In the genomic region with DNA sequence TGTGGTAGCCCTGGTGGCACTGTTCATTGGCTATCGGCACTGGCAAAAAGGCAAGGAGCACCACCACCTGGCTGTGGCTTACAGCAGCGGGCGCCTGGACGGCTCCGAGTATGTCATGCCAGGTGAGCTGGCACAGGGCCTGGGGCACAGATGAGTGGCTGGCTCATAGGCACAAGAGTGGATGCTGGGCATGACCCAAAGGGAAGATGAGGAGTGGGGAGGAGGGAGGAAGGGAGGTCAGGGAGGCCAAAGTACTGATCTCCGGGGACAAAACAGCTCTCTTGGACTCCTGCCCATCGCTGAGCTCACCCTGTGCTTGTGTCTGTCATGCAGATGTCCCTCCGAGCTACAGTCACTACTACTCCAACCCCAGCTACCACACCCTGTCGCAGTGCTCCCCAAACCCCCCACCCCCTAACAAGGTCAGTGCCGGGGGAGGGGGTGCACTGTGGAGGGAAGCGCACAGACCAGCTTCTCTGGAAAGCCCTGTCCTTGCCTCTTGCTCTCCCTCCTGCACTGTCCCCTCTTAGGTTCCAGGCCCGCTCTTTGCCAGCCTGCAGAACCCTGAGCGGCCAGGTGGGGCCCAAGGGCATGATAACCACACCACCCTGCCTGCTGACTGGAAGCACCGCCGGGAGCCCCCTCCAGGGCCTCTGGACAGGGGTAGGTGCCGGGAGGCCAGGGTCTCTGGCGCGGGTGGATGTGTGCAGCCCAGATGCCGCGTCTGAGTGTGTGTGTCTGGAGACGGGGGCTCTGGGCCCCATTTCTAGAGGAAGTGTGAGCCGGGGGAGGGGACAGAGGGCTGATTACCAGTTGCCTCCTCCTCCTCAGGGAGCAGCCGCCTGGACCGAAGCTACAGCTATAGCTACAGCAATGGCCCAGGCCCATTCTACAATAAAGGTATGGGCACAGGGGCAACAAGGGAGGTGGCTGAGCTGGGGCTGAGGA, we compare ENCODE assay signal across 17 cellular contexts. TPM values are rescaled to one million over a fixed set of nuclear protein-coding genes. Genes with fewer than 3 reads are reported as not detected.
DNase-seq lines count a peak whose midpoint lies in the region; ATAC-seq and TF ChIP-seq lines count a peak whose summit lies in the region.
"Had no signal": no experiment of that assay in that cellular context is flagged by ENCODE, and none has a peak within 500 bp of the region (broad histone marks: within the 10 kb centered on the region; RNA-seq: fewer than 3 reads in every experiment).

No MANE protein-coding gene starts in this region.

- TF ChIP-seq RAD21 in SK-N-SH (IDR thresholded peaks at IDR 0.05; ENCODE audit: low read length): peak; percentile 19

- no peaks in the 10 kb centered on the region for H3K4me1 ChIP-seq in HEK293 (ENCODE audit: control insufficient read depth, insufficient read depth, low read length)
- H3K4me1 ChIP-seq in SK-N-SH (ENCODE audit: control insufficient read depth in 1 of 2, insufficient read depth in 2 of 2, low read depth in 1 of 2, low read length in 1 of 2): peaks cover 11 to 42% of the 10 kb centered on the region in 2 experiments; a peak in 3 of 4 replicates
- no peaks in the 10 kb centered on the region for H3K4me1 ChIP-seq in left lung
- H3K4me1 ChIP-seq in CD8-positive, alpha-beta T cell (ENCODE audit: insufficient read depth, low read length): no peaks in the 10 kb centered on the region

- 63% methylated on average over 15 of the region's 24 CpGs for WGBS in SK-N-SH (ENCODE audit: low lambda C conversion rate)

- no peak overlapping the region for H2AFZ ChIP-seq in SK-N-SH (ENCODE audit: low read depth)

- no peaks in the 10 kb centered on the region for H3K36me3 Mint-ChIP-seq in CD8-positive, alpha-beta T cell
- H3K36me3 Mint-ChIP-seq: activated CD8-positive, alpha-beta memory T cell treated with anti-CD3 and anti-CD28 coated beads, Interleukin-2, amount 10 ng/mL, durations not matched to agents 7 days and 5 days; activated naive CD8-positive, alpha-beta T cell treated with anti-CD3 and anti-CD28 coated beads, Interleukin-2, amount 10 ng/mL, durations not matched to agents 7 days and 5 days had no signal

- H3K27ac Mint-ChIP-seq in CD8-positive, alpha-beta T cell: no peak overlapping the region
- H3K27ac Mint-ChIP-seq: activated CD8-positive, alpha-beta memory T cell treated with anti-CD3 and anti-CD28 coated beads, Interleukin-2, amount 10 ng/mL, durations not matched to agents 7 days and 5 days; activated naive CD8-positive, alpha-beta T cell treated with anti-CD3 and anti-CD28 coated beads, Interleukin-2, amount 10 ng/mL, durations not matched to agents 7 days and 5 days had no signal

- H3K79me2 ChIP-seq in SK-N-SH (ENCODE audit: insufficient read depth): no peaks in the 10 kb centered on the region

- CTCF ChIA-PET in HEK293 (lab: Yijun Ruan, JAX) (interaction anchor here (0.5 to 5.6 kb wide), 7 partner anchors 8 to 224 kb away, joined by 3 to 49 read pairs (median 4); a partner anchor contains a TSS), SK-N-SH (lab: Yijun Ruan, JAX) (interaction anchor here (0.9 to 6.9 kb wide), 14 partner anchors 14 to 224 kb away, joined by 3 to 182 read pairs (median 8); a partner anchor contains a TSS)
- CTCF ChIA-PET in CD8-positive, alpha-beta T cell (lab: Charles Lee): interaction anchor here (0.9 to 1.7 kb wide), 5 partner anchors 12 to 243 kb away, joined by 3 to 4 read pairs (median 4); no protein-coding TSS in a partner anchor

- H3K27me3 Mint-ChIP-seq in CD8-positive, alpha-beta T cell (ENCODE audit: low read depth): peaks cover 37% of the 10 kb centered on the region

- H3K27me3 ChIP-seq in SK-N-SH (ENCODE audit: insufficient read depth) (no peaks in the 10 kb centered on the region), left lung (peaks cover 0 to 22% of the 10 kb centered on the region in 2 donors)
- no peaks in the 10 kb centered on the region for H3K27me3 ChIP-seq in CD8-positive, alpha-beta T cell (ENCODE audit: insufficient read depth, low read length)

- H3K27ac ChIP-seq in HEK293 (ENCODE audit: extremely low read depth, low read depth, low read length): no peak overlapping the region
- peak overlapping the region in 1 of 2 experiments; percentile 94; a peak in 2 of 4 replicates for H3K27ac ChIP-seq in SK-N-SH (ENCODE audit: low read depth in 2 of 2, low read length in 1 of 2)
- no peak overlapping the region for H3K27ac ChIP-seq in left lung
- no peak overlapping the region for H3K27ac ChIP-seq in CD8-positive, alpha-beta T cell (ENCODE audit: low read depth, low read length)

- H3K36me3 ChIP-seq in HEK293 (ENCODE audit: control insufficient read depth in 2 of 2, insufficient read depth in 1 of 2, low read length in 2 of 2): no peaks in the 10 kb centered on the region
- no peaks in the 10 kb centered on the region for H3K36me3 ChIP-seq in SK-N-SH (replicated peaks in 1 of 2; ENCODE audit: control insufficient read depth in 1 of 2, insufficient read depth in 2 of 2, low read length in 1 of 2)
- H3K36me3 ChIP-seq in left lung: peaks cover 0 to 15% of the 10 kb centered on the region in 2 donors
- no peaks in the 10 kb centered on the region for H3K36me3 ChIP-seq in CD8-positive, alpha-beta T cell (ENCODE audit: insufficient read depth, low read length)

- no peaks in the 10 kb centered on the region for H4K20me1 ChIP-seq in SK-N-SH (ENCODE audit: insufficient read depth)

- no peaks in the 10 kb centered on the region for H3F3A ChIP-seq in SK-N-SH (replicated peaks; ENCODE audit: insufficient read depth)

- H3K9me3 Mint-ChIP-seq in CD8-positive, alpha-beta T cell: no peaks in the 10 kb centered on the region
- H3K9me3 Mint-ChIP-seq: activated naive CD8-positive, alpha-beta T cell treated with anti-CD3 and anti-CD28 coated beads, Interleukin-2, amount 10 ng/mL, durations not matched to agents 7 days and 5 days; neural crest cell had no signal

- H3K9ac ChIP-seq in SK-N-SH: no peak overlapping the region

- H3K4me3 ChIP-seq in HEK293 (ENCODE audit: low read depth, low read length) (no peak overlapping the region), SK-N-SH (ENCODE audit: low read depth in 2 of 2, low read length in 1 of 2) (no peak overlapping the region; a peak in 1 of 4 replicates), left lung (no peak overlapping the region)
- H3K4me3 ChIP-seq in CD8-positive, alpha-beta T cell (ENCODE audit: low read depth, low read length): no peak overlapping the region

- H3K9me3 ChIP-seq in HEK293 (ENCODE audit: control insufficient read depth, insufficient read depth, low read depth, low read length): no peaks in the 10 kb centered on the region
- no peaks in the 10 kb centered on the region for H3K9me3 ChIP-seq in SK-N-SH
- no peaks in the 10 kb centered on the region for H3K9me3 ChIP-seq in left lung
- H3K9me3 ChIP-seq in CD8-positive, alpha-beta T cell (ENCODE audit: low read length): no peaks in the 10 kb centered on the region

- no peaks in the 10 kb centered on the region for H3K9me2 ChIP-seq in SK-N-SH

- H3K4me1 Mint-ChIP-seq in CD8-positive, alpha-beta T cell (ENCODE audit: low read depth): no peaks in the 10 kb centered on the region
- H3K4me1 Mint-ChIP-seq: activated CD8-positive, alpha-beta memory T cell treated with anti-CD3 and anti-CD28 coated beads, Interleukin-2, amount 10 ng/mL, durations not matched to agents 7 days and 5 days; neural crest cell had no signal

- peak; percentile 51 for DNase-seq in AG08395 (ENCODE audit: low spot score)
- peak; percentile 89 for DNase-seq in SK-N-SH
- peak; percentile 68 to 85 for DNase-seq in left lung
- no peak for DNase-seq in activated CD4-positive, alpha-beta T cell treated with anti-CD3 and anti-CD28 coated beads for 1 hour
- DNase-seq in NCI-H2171 (lab: John Stamatoyannopoulos, UW): no peak
- DNase-seq in CD8-positive, alpha-beta T cell: no peak
- DNase-seq: activated CD8-positive, alpha-beta memory T cell treated with anti-CD3 and anti-CD28 coated beads, Interleukin-2, amount 10 ng/mL, durations not matched to agents 7 days and 5 days; activated naive CD8-positive, alpha-beta T cell treated with anti-CD3 and anti-CD28 coated beads, Interleukin-2, amount 10 ng/mL, durations not matched to agents 7 days and 5 days; NCI-H1417 treated with DMSO at 0.1 percent for 48 hours; small intestine; T-helper 9 cell had no signal

- H3K4me3 Mint-ChIP-seq in CD8-positive, alpha-beta T cell: no peak overlapping the region
- H3K4me3 Mint-ChIP-seq: activated CD8-positive, alpha-beta memory T cell treated with anti-CD3 and anti-CD28 coated beads, Interleukin-2, amount 10 ng/mL, durations not matched to agents 7 days and 5 days; activated naive CD8-positive, alpha-beta T cell treated with anti-CD3 and anti-CD28 coated beads, Interleukin-2, amount 10 ng/mL, durations not matched to agents 7 days and 5 days; neural crest cell had no signal

- intact Hi-C loops in left lung (cut with DNase I): no loop called here
- intact Hi-C loops in CD8-positive, alpha-beta T cell (cut with DNase I, micrococcal nuclease): loop anchor here in 1 of 2 experiments (5.0 kb wide), 1 partner anchor 244 kb away; no protein-coding TSS in a partner anchor

- ATAC-seq in left lung (peak; percentile 78), GM18511 (IDR thresholded peaks at IDR 0.05; ENCODE audit: unreplicated experiment) (no peak)
- no peak for ATAC-seq in CD8-positive, alpha-beta T cell
- ATAC-seq: activated CD8-positive, alpha-beta memory T cell treated with anti-CD3 and anti-CD28 coated beads, Interleukin-2, amount 10 ng/mL, durations not matched to agents 7 days and 5 days had no signal

- TF ChIP-seq EP300 in SK-N-SH (IDR thresholded peaks at IDR 0.05; ENCODE audit: borderline replicate concordance in 1 of 2, low read depth in 1 of 2, low read length in 1 of 2): peak in 1 of 2 experiments; percentile 42; a peak in 1 of 4 replicates

- TF ChIP-seq CTCF in HEK293 (tag by site-specific recombination; IDR thresholded peaks at IDR 0.05): no peak
- TF ChIP-seq CTCF in SK-N-SH (IDR thresholded peaks at IDR 0.05): no peak
- TF ChIP-seq CTCF in left lung (IDR thresholded peaks at IDR 0.05): no peak
- TF ChIP-seq CTCF in CD8-positive, alpha-beta T cell (IDR thresholded peaks at IDR 0.05): no peak

- no peak overlapping the region; the same call in 1 of the 2 replicates for H3K4me2 ChIP-seq in SK-N-SH

- POLR2A ChIA-PET in HEK293 (lab: Yijun Ruan, JAX) (no interaction called here), SK-N-SH (lab: Yijun Ruan, JAX) (interaction anchor here (0.6 to 2.7 kb wide), 12 partner anchors 10 to 202 kb away, joined by 3 to 15 read pairs (median 3); no protein-coding TSS in a partner anchor)
- POLR2A ChIA-PET in CD8-positive, alpha-beta T cell (lab: Charles Lee): no interaction called here

RNA-seq across cellular contexts. Expression of a gene that starts 7.3 kb away (rescaled TPM):
- 0.03 TPM in 1 of 2 replicates, not detected in the other for polyA plus RNA-seq in SK-N-SH (2012; rRNA removed)
- 0.04 and 0.09 TPM in 2 replicates for polyA plus RNA-seq in SK-N-SH (2012; cell fraction: cytosol; rRNA removed)
- 0.07 and 0.25 TPM in 2 replicates for polyA plus RNA-seq in SK-N-SH (2012; cell fraction: nucleus; rRNA removed)
- 1 to 10 TPM in 1 of 2 donors, under 1 TPM in 1; 0.38 to 3.5 TPM for total RNA-seq in left lung
- not detected for total RNA-seq in CD8-positive, alpha-beta T cell
- total RNA-seq: activated CD8-positive, alpha-beta memory T cell treated with anti-CD3 and anti-CD28 coated beads, Interleukin-2, amount 10 ng/mL, durations not matched to agents 7 days and 5 days; activated naive CD8-positive, alpha-beta T cell treated with anti-CD3 and anti-CD28 coated beads, Interleukin-2, amount 10 ng/mL, durations not matched to agents 7 days and 5 days; Daoy; neural crest cell had no signal
- polyA plus RNA-seq: AG04450, urinary bladder had no signal

RNA-seq across cellular contexts. Expression of a gene that starts 19.6 kb away (rescaled TPM):
- 1.2 and 1.7 TPM in 2 replicates for polyA plus RNA-seq in SK-N-SH (2012; rRNA removed)
- polyA plus RNA-seq in SK-N-SH (2012; cell fraction: cytosol; rRNA removed): 0.68 and 1.3 TPM in 2 replicates
- polyA plus RNA-seq in SK-N-SH (2012; cell fraction: nucleus; rRNA removed): 6.6 and 6.8 TPM in 2 replicates
- total RNA-seq in left lung: 10 to 100 TPM; 10.6 to 12.3 TPM
- total RNA-seq in CD8-positive, alpha-beta T cell: not detected
- total RNA-seq: activated CD8-positive, alpha-beta memory T cell treated with anti-CD3 and anti-CD28 coated beads, Interleukin-2, amount 10 ng/mL, durations not matched to agents 7 days and 5 days had no signal

RNA-seq across cellular contexts. Expression of a gene that starts 52.5 kb away (rescaled TPM):
- polyA plus RNA-seq in SK-N-SH (2012; rRNA removed): 0.97 and 3.3 TPM in 2 replicates
- polyA plus RNA-seq in SK-N-SH (2012; cell fraction: cytosol; rRNA removed): 0.89 and 3.0 TPM in 2 replicates
- polyA plus RNA-seq in SK-N-SH (2012; cell fraction: nucleus; rRNA removed): 6.3 and 10.5 TPM in 2 replicates
- total RNA-seq in left lung: under 1 TPM; 0.47 to 0.97 TPM
- 1 to 10 TPM; 1.5 to 1.7 TPM for total RNA-seq in CD8-positive, alpha-beta T cell
- polyA plus RNA-seq: AG04450 had no signal

RNA-seq across cellular contexts. Expression of a gene that starts 54.2 kb away (rescaled TPM):
- polyA plus RNA-seq in SK-N-SH (2012; rRNA removed): 0.20 and 0.63 TPM in 2 replicates
- polyA plus RNA-seq in SK-N-SH (2012; cell fraction: cytosol; rRNA removed): 0.15 and 0.47 TPM in 2 replicates
- 3.0 and 4.8 TPM in 2 replicates for polyA plus RNA-seq in SK-N-SH (2012; cell fraction: nucleus; rRNA removed)
- not detected for total RNA-seq in left lung
- under 1 TPM; 0.05 to 0.08 TPM for total RNA-seq in CD8-positive, alpha-beta T cell
- total RNA-seq: Daoy had no signal
- polyA plus RNA-seq: AG04450 had no signal

Comparison
In these comparisons a context has a peak if more than half of its experiments do, and no peak if none do; other contexts are left out.
1. DNase-seq: peak in AG08395 (single experiment), SK-N-SH (single experiment) and left lung (2 of 2); none in activated CD4-positive, alpha-beta T cell treated with anti-CD3 and anti-CD28 coated beads for 1 hour (single experiment), NCI-H2171 (single experiment) and CD8-positive, alpha-beta T cell (0 of 7).
2. RNA of a gene that starts 19.6 kb away (total RNA-seq): 10.6 to 12.3 TPM in left lung; not detected in CD8-positive, alpha-beta T cell; every median in the first group is over 10 times any median in the second.